Comparison of ENCODE assay signal across 8 cellular contexts in the genomic region with DNA sequence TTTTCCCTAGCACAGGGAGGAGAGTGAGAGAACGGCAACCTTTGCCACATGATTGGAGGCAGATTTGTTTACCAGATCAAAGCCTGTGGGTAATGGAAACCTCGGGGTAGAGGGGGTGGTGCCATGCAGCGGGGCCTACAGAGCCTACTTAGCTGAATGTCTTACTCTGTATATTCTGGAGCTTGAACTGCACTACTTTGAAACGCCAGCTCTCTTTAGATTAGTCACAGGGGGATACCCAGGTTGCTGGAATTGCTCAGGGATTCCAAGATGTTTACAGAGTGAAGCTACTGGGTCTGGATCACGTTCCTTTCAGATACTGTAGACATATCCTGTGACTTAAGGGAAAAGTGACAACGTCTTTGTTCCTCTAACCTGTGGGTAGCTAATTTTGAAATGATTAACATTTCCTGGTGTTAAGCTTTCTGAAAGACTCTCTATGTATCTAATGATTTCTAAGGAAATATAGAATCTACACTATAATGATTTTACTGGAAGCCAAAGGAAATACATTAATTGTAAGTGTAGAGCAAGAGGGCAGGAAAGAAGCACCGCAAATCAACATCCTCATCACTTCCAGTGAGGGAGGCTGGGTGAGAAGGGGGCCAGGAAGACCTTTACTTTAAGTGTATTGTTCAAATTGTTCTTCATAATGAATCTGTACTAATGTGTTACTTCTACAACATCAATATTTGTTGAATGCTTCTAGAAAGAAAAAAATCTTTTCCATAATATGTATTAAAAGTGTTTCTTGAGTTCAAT.
DNase-seq lines count a peak whose midpoint lies in the region; ATAC-seq and TF ChIP-seq lines count a peak whose summit lies in the region.

No MANE protein-coding gene starts in this region.

- no peak overlapping the region for H3K27ac ChIP-seq in substantia nigra (ENCODE audit: low read depth, low read length, poor library complexity, severe bottlenecking)

- TF ChIP-seq CTCF in epithelial cell of proximal tubule (conservative IDR thresholded peaks at IDR 0.05; ENCODE audit: low read depth, low read length), result no peak

- DNase-seq in ELR (ENCODE audit: low read depth), result peak; percentile 53
- DNase-seq in activated CD4-positive, alpha-beta T cell treated with anti-CD3 and anti-CD28 coated beads, Interleukin-2, amount 50 U/mL, for 24 hours (ENCODE audit: low read depth in 1 of 2, low spot score in 1 of 2), result peak; percentile 12 to 43
- DNase-seq in epithelial cell of proximal tubule (ENCODE audit: low read depth), result peak; percentile 80
- peak; percentile 72 for DNase-seq in stimulated activated CD4-positive, alpha-beta T cell treated with anti-CD3 and anti-CD28 coated beads, Interleukin-1b, Interleukin-23, amount 100 ng/mL, for 48 hours
- DNase-seq in substantia nigra (lab: John Stamatoyannopoulos, UW), result no peak

- ATAC-seq in HG03139 (IDR thresholded peaks at IDR 0.05; ENCODE audit: unreplicated experiment) (no peak), HG02870 (IDR thresholded peaks at IDR 0.05; ENCODE audit: unreplicated experiment) (no peak), HG03457 (IDR thresholded peaks at IDR 0.05; ENCODE audit: unreplicated experiment) (no peak)

- H3K4me3 ChIP-seq in epithelial cell of proximal tubule (ENCODE audit: low read depth, low read length), result no peak overlapping the region

Comparison
In these comparisons a context has a peak if more than half of its experiments do, and no peak if none do; other contexts are left out.
1. DNase-seq: peak in ELR (single experiment), activated CD4-positive, alpha-beta T cell treated with anti-CD3 and anti-CD28 coated beads, Interleukin-2, amount 50 U/mL, for 24 hours (2 of 2), epithelial cell of proximal tubule (single experiment) and stimulated activated CD4-positive, alpha-beta T cell treated with anti-CD3 and anti-CD28 coated beads, Interleukin-1b, Interleukin-23, amount 100 ng/mL, for 48 hours (single experiment); none in substantia nigra (0 of 49).